ENCODE assay signal across 1 cellular context in the genomic region with DNA sequence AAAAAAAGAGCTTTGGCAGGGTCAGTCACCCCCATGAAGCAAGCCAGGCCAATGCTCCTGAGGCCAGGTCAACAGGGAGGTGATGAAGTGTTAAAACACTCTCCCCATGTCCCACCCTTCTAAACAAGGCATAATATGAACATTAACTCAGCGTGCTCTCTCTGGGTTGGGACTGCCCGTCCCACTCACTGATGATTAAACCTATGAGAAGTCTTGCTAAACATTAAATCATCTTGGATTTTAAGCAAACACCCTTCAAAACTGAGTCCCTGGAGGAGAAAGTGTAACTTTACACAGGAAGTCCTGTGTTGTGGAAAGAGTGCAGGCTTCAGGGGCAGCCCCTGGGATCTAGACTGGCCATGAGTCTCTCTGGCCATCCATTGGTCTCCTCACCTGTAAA.
TF ChIP-seq lines count a peak whose summit lies in the region.

No MANE protein-coding gene starts in this region.

TF ChIP-seq in IMR-90, 13 proteins besides CTCF, POLR2A, EP300 and RAD21:
- TF ChIP-seq CEBPB (IDR thresholded peaks at IDR 0.05; ENCODE audit: low read depth, low read length): peak; percentile 52; the same call in 1 of the 2 replicates
- no peak for TF ChIP-seq CHD1 (IDR thresholded peaks at IDR 0.05; ENCODE audit: low read depth, low read length)
- no peak for TF ChIP-seq NFE2L2 (IDR thresholded peaks at IDR 0.05; ENCODE audit: low read depth, low read length)
- no peak for TF ChIP-seq MXI1 (IDR thresholded peaks at IDR 0.05; ENCODE audit: borderline replicate concordance, low read depth, low read length)
